Comparison of ENCODE assay signal across 10 cellular contexts in the genomic region with DNA sequence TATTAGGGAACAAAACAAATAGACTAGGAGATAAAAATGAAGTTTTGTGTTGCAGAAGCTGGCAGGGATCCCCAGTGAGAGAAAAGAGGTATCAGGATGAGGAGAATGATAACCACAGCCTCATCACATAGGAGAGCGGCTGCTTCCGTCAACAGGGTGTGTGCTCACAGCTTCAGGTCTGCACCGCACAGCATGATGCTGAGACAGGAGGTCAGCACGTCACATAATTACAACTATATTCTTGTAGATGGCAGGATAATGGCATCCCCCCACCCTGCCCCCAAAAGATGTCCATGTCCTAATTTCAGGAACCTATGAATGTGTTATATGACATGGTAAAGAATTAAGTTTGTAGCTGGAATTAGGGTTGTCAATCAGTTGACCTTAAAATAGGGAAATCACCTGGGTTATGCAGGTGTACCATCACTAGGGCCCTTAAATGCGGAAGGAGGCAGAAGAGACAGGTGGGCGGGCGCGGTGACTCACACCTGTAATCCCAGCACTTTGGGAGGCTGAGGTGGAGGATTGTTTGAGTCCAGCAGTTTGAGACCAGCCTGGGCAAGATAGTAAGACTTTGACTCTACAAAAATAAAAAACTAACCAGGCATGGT.
A peak's percentile ranks its signal among the peaks of the same experiment; 100 is the strongest.
DNase-seq lines count a peak whose midpoint lies in the region; ATAC-seq and TF ChIP-seq lines count a peak whose summit lies in the region.
"Had no signal": no experiment of that assay in that cellular context is flagged by ENCODE, and none has a peak within 500 bp of the region (broad histone marks: within the 10 kb centered on the region; RNA-seq: fewer than 3 reads in every experiment).

No MANE protein-coding gene starts in this region.

- H4K20me1 ChIP-seq in osteoblast (ENCODE audit: insufficient read depth, low read length): no peaks in the 10 kb centered on the region

- peaks cover 2% of the 10 kb centered on the region for H3K9me3 ChIP-seq in CD4-positive, alpha-beta T cell (ENCODE audit: control insufficient read depth, low read length)
- no peaks in the 10 kb centered on the region for H3K9me3 ChIP-seq in osteoblast (ENCODE audit: low read depth, low read length)
- H3K9me3 ChIP-seq: adrenal gland had no signal

- no peak overlapping the region for H2AFZ ChIP-seq in osteoblast (ENCODE audit: low read length)

- TF ChIP-seq CTCF in CD4-positive, alpha-beta T cell (IDR thresholded peaks at IDR 0.05): no peak
- TF ChIP-seq CTCF in osteoblast (IDR thresholded peaks at IDR 0.05; ENCODE audit: extremely low read depth, low read depth, low read length): no peak

- no peak overlapping the region for H3K4me3 ChIP-seq in osteoblast (ENCODE audit: insufficient read depth, low read length)
- H3K4me3 ChIP-seq: adrenal gland had no signal

- H3K36me3 Mint-ChIP-seq in CD4-positive, alpha-beta T cell (ENCODE audit: low read depth): peaks cover 3% of the 10 kb centered on the region
- H3K36me3 Mint-ChIP-seq in T-helper 1 cell treated with Interleukin-12 subunit alpha and Interleukin-12 subunit beta and Interleukin-4 antibody, amounts not matched to agents 30 μg/mL and 1 μg/mL, for 36 hours (ENCODE audit: low read depth): peaks cover 10% of the 10 kb centered on the region
- peaks cover 7 to 27% of the 10 kb centered on the region in 2 donors for H3K36me3 Mint-ChIP-seq in activated naive CD4-positive, alpha-beta T cell treated with anti-CD3 and anti-CD28 coated beads, Interleukin-2, amount 50 U/mL, for 72 hours

- H3K4me3 Mint-ChIP-seq in CD4-positive, alpha-beta T cell: peak overlapping the region; percentile 35
- H3K4me3 Mint-ChIP-seq in T-helper 1 cell treated with Interleukin-12 subunit alpha and Interleukin-12 subunit beta and Interleukin-4 antibody, amounts not matched to agents 30 μg/mL and 1 μg/mL, for 36 hours: peak overlapping the region; percentile 65

- no peaks in the 10 kb centered on the region for H3K79me2 ChIP-seq in osteoblast (ENCODE audit: insufficient read depth, low read length)

- peak; percentile 35 to 87 (median 59) for DNase-seq in CD4-positive, alpha-beta T cell
- no peak for DNase-seq in activated naive CD4-positive, alpha-beta T cell treated with anti-CD3 and anti-CD28 coated beads, Interleukin-2, amount 50 U/mL, for 72 hours (ENCODE audit: low spot score in 2 of 2)
- no peak for DNase-seq in osteoblast (ENCODE audit: insufficient read length, low spot score, missing footprints)
- DNase-seq in NCI-H2081 (lab: John Stamatoyannopoulos, UW): no peak
- DNase-seq in AML-193 (lab: John Stamatoyannopoulos, UW): no peak
- no peak for DNase-seq in posterior cingulate gyrus
- DNase-seq: RPMI8226 had no signal

- H3K4me1 Mint-ChIP-seq in CD4-positive, alpha-beta T cell (ENCODE audit: low read depth): peaks cover 94% of the 10 kb centered on the region
- H3K4me1 Mint-ChIP-seq in T-helper 1 cell treated with Interleukin-12 subunit alpha and Interleukin-12 subunit beta and Interleukin-4 antibody, amounts not matched to agents 30 μg/mL and 1 μg/mL, for 36 hours (ENCODE audit: low read depth): peaks cover 66% of the 10 kb centered on the region

- H3K36me3 ChIP-seq in osteoblast (ENCODE audit: insufficient read depth, low read length): no peaks in the 10 kb centered on the region
- H3K36me3 ChIP-seq: adrenal gland had no signal

- no peaks in the 10 kb centered on the region for H3K27me3 ChIP-seq in CD4-positive, alpha-beta T cell (ENCODE audit: control insufficient read depth, insufficient read depth, low read length)
- H3K27me3 ChIP-seq in osteoblast (ENCODE audit: insufficient read depth, low read length): no peaks in the 10 kb centered on the region
- H3K27me3 ChIP-seq: adrenal gland had no signal

- H3K9me3 Mint-ChIP-seq in CD4-positive, alpha-beta T cell: peaks cover 4% of the 10 kb centered on the region
- peaks cover 9% of the 10 kb centered on the region for H3K9me3 Mint-ChIP-seq in T-helper 1 cell treated with Interleukin-12 subunit alpha and Interleukin-12 subunit beta and Interleukin-4 antibody, amounts not matched to agents 30 μg/mL and 1 μg/mL, for 36 hours
- peaks cover 0 to 9% of the 10 kb centered on the region in 2 donors for H3K9me3 Mint-ChIP-seq in activated naive CD4-positive, alpha-beta T cell treated with anti-CD3 and anti-CD28 coated beads, Interleukin-2, amount 50 U/mL, for 72 hours

- peak; percentile 64 for ATAC-seq in CD4-positive, alpha-beta T cell (ENCODE audit: poor library complexity)
- ATAC-seq in activated naive CD4-positive, alpha-beta T cell treated with anti-CD3 and anti-CD28 coated beads, Interleukin-2, amount 50 U/mL, for 72 hours: peak; percentile 82 to 83
- ATAC-seq in GM19023 (IDR thresholded peaks at IDR 0.05; ENCODE audit: unreplicated experiment): no peak

- H3K27ac ChIP-seq in CD4-positive, alpha-beta T cell (ENCODE audit: low read depth, low read length): peak overlapping the region; percentile 87
- peak overlapping the region; percentile 49 for H3K27ac ChIP-seq in osteoblast (ENCODE audit: low read depth, low read length)
- H3K27ac ChIP-seq: adrenal gland had no signal

- peak overlapping the region; percentile 97 for H3K27ac Mint-ChIP-seq in CD4-positive, alpha-beta T cell
- H3K27ac Mint-ChIP-seq in T-helper 1 cell treated with Interleukin-12 subunit alpha and Interleukin-12 subunit beta and Interleukin-4 antibody, amounts not matched to agents 30 μg/mL and 1 μg/mL, for 36 hours: peak overlapping the region; percentile 94
- peak overlapping the region; percentile 10 to 71 for H3K27ac Mint-ChIP-seq in activated naive CD4-positive, alpha-beta T cell treated with anti-CD3 and anti-CD28 coated beads, Interleukin-2, amount 50 U/mL, for 72 hours

- H3K4me2 ChIP-seq in osteoblast (ENCODE audit: insufficient read depth, low read length): no peak overlapping the region

- CTCF ChIA-PET in CD4-positive, alpha-beta T cell (lab: Charles Lee): interaction anchor here (1.1 to 2.9 kb wide), 13 partner anchors 9 to 288 kb away, joined by 3 to 9 read pairs (median 6); a partner anchor contains a TSS

- peaks cover 21% of the 10 kb centered on the region for H3K4me1 ChIP-seq in osteoblast (ENCODE audit: insufficient read depth, low read length)
- H3K4me1 ChIP-seq: adrenal gland had no signal

- intact Hi-C loops in CD4-positive, alpha-beta T cell (cut with DNase I, micrococcal nuclease): loop anchor here (1.0 to 10.0 kb wide), 8 partner anchors 23 to 286 kb away; no protein-coding TSS in a partner anchor
- intact Hi-C loops in posterior cingulate gyrus (cut with DNase I): no loop called here

- POLR2A ChIA-PET in CD4-positive, alpha-beta T cell (lab: Charles Lee): interaction anchor here (0.5 to 10.9 kb wide), 20 partner anchors 8 to 432 kb away, joined by 3 to 376 read pairs (median 8); a partner anchor contains a TSS

- H3K27me3 Mint-ChIP-seq in CD4-positive, alpha-beta T cell: no peaks in the 10 kb centered on the region
- no peaks in the 10 kb centered on the region for H3K27me3 Mint-ChIP-seq in T-helper 1 cell treated with Interleukin-12 subunit alpha and Interleukin-12 subunit beta and Interleukin-4 antibody, amounts not matched to agents 30 μg/mL and 1 μg/mL, for 36 hours (ENCODE audit: low read depth)

Comparison
In these comparisons a context has a peak if more than half of its experiments do, and no peak if none do; other contexts are left out.
1. DNase-seq: peak in CD4-positive, alpha-beta T cell (10 of 10); none in activated naive CD4-positive, alpha-beta T cell treated with anti-CD3 and anti-CD28 coated beads, Interleukin-2, amount 50 U/mL, for 72 hours (0 of 2), osteoblast (single experiment), NCI-H2081 (0 of 2), AML-193 (0 of 2) and posterior cingulate gyrus (0 of 10).
2. H3K27ac Mint-ChIP-seq: peak in every context shown above with its lines; median percentile 97 in CD4-positive, alpha-beta T cell; 94 in T-helper 1 cell treated with Interleukin-12 subunit alpha and Interleukin-12 subunit beta and Interleukin-4 antibody, amounts not matched to agents 30 μg/mL and 1 μg/mL, for 36 hours; 40 in activated naive CD4-positive, alpha-beta T cell treated with anti-CD3 and anti-CD28 coated beads, Interleukin-2, amount 50 U/mL, for 72 hours.